ENCODE assay signal across 8 cellular contexts in genomic region chr14:91264151-91265150, GRCh38. TPM values are rescaled to one million over a fixed set of nuclear protein-coding genes. Genes with fewer than 3 reads are reported as not detected.
A peak's percentile ranks its signal among the peaks of the same experiment; 100 is the strongest.
DNase-seq lines count a peak whose midpoint lies in the region; ATAC-seq and TF ChIP-seq lines count a peak whose summit lies in the region.

No MANE protein-coding gene starts in this region.

- H3K4me3 Mint-ChIP-seq in natural killer cell, result peak overlapping the region; percentile 82

- CTCF ChIA-PET in Panc1 (lab: Charles Lee), result no interaction called here

- in situ Hi-C loops in Panc1 (cut with HindIII; ENCODE audit: low pct_unique_long_range_greater_than_20kb, low sequenced_read_pairs), result no loop called here

- H3K4me3 ChIP-seq in AG09309 (ENCODE audit: control insufficient read depth, low read depth, low read length), result peak overlapping the region; percentile 37
- H3K4me3 ChIP-seq in Panc1 (ENCODE audit: low read depth in 2 of 2, low read length in 2 of 2), result peak overlapping the region; percentile 30 to 33; a peak in 3 of 4 replicates
- H3K4me3 ChIP-seq in epithelial cell of esophagus (ENCODE audit: low read length), result peak overlapping the region; percentile 31

- no TSS peak for BruUV-seq in Panc1 (replicated peaks; lab: Mats Ljungman, UMichigan)

- TF ChIP-seq CTCF in AG09309 (IDR thresholded peaks at IDR 0.05; ENCODE audit: control insufficient read depth, insufficient read depth, low read depth, low read length, missing control alignments) (no peak), Panc1 (IDR thresholded peaks at IDR 0.05) (no peak), epithelial cell of esophagus (IDR thresholded peaks at IDR 0.05; ENCODE audit: insufficient read depth, low read depth, low read length, missing control alignments) (no peak), natural killer cell (IDR thresholded peaks at IDR 0.05) (no peak)

- no peaks in the 10 kb centered on the region for H3K9me3 Mint-ChIP-seq in natural killer cell

- intact Hi-C loops in Panc1 (cut with micrococcal nuclease; ENCODE audit: unreplicated experiment) (no loop called here), natural killer cell (cut with micrococcal nuclease) (no loop called here)

- no peaks in the 10 kb centered on the region for H3K36me3 Mint-ChIP-seq in natural killer cell

- POLR2A ChIA-PET in Panc1 (lab: Charles Lee), result no interaction called here

- no peaks in the 10 kb centered on the region for H3K9me3 ChIP-seq in Panc1 (ENCODE audit: control insufficient read depth, insufficient read depth, low read depth, low read length)

- no peak for DNase-seq in AG09309 (ENCODE audit: low read depth)
- no peak for DNase-seq in Panc1 (ENCODE audit: low read depth, low spot score)
- DNase-seq in epithelial cell of esophagus (ENCODE audit: low read depth), result no peak
- DNase-seq in natural killer cell, result no peak
- DNase-seq in NCI-H345 treated with DMSO at 0.1 percent for 48 hours (lab: John Stamatoyannopoulos, UW; ENCODE audit: unreplicated experiment), result no peak
- no peak for DNase-seq in NCI-H2081 (lab: John Stamatoyannopoulos, UW)

- ATAC-seq in Panc1 (peak; percentile 68), natural killer cell (peak; percentile 47 to 57 (median 47)), GM19397 (IDR thresholded peaks at IDR 0.05; ENCODE audit: unreplicated experiment) (no peak), GM18519 (IDR thresholded peaks at IDR 0.05; ENCODE audit: low FRiP score, unreplicated experiment) (no peak)

- H3K4me1 ChIP-seq in Panc1 (ENCODE audit: control insufficient read depth, insufficient read depth, low read length), result no peaks in the 10 kb centered on the region

- H3K27me3 Mint-ChIP-seq in natural killer cell (ENCODE audit: low read depth in 2 of 2), result no peaks in the 10 kb centered on the region

- no peaks in the 10 kb centered on the region for H3K27me3 ChIP-seq in Panc1 (ENCODE audit: control insufficient read depth, insufficient read depth, low read length)

- no peak overlapping the region for H3K27ac ChIP-seq in Panc1 (ENCODE audit: low read length)

- no peaks in the 10 kb centered on the region for H3K36me3 ChIP-seq in Panc1 (ENCODE audit: control insufficient read depth, insufficient read depth, low read length)

- peak overlapping the region; percentile 77 to 88 for H3K27ac Mint-ChIP-seq in natural killer cell

- H3K4me1 Mint-ChIP-seq in natural killer cell, result peaks cover 62 to 70% of the 10 kb centered on the region in 2 donors

RNA-seq across cellular contexts. Expression of gene GPR68, which starts 19.9 kb away (rescaled TPM):
- total RNA-seq in Panc1 (2021; ENCODE audit: unreplicated experiment) (0.28 TPM), natural killer cell (10 to 100 TPM in 2 of 3 donors, 1 to 10 TPM in 1; 7.6 to 24.0 (median 15.7) TPM)
- polyA plus RNA-seq in Panc1 (2012; ENCODE audit: insufficient read length), result 0.38 TPM

Comparison
In these comparisons a context has a peak if more than half of its experiments do, and no peak if none do; other contexts are left out.
1. ATAC-seq: peak in Panc1 (single experiment) and natural killer cell (3 of 3); none in GM19397 (single experiment) and GM18519 (single experiment).
2. Peak in every context shown above with its lines, with median percentiles within 50 percentile points of each other: H3K4me3 ChIP-seq.